7 cellular contexts compared by ENCODE assay signal in the genomic region with DNA sequence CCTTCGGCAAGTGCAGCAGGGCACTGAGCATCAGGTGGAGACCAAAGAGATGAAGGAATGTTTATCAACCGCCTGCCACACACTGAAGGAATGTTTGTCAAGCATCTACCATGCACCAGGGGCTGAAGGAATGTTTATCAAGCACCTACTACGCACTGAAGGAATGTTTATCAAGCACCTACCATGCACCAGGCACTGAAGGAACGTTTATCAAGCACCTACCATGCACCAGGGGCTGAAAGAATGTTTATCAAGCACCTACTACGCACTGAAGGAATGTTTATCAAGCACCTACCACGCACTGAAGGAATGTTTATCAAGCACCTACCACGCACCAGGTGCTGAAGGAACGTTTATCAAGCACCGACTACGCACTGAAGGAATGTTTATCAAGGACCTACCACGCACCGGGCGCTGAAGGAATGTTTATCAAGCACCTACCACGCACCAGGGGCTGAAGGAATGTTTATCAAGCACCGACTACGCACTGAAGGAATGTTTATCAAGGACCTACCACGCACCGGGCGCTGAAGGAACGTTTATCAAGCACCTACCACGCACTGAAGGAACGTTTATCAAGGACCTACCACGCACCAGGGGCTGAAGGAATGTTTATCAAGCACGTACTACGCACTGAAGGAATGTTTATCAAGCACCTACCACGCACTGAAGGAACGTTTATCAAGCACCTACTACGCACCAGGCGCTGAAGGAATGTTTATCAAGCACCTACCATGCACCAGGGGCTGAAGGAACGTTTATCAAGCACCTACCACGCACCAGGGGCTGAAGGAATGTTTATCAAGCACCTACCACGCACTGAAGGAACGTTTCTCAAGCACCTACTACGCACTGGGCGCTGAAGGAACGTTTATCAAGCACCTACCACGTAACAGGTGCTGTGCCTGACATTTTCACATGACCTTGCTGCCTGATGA.
A peak's percentile ranks its signal among the peaks of the same experiment; 100 is the strongest.
DNase-seq lines count a peak whose midpoint lies in the region; ATAC-seq, FAIRE-seq and TF ChIP-seq lines count a peak whose summit lies in the region.
"Not testable (repeated sequence)": the region's sequence is repeated elsewhere in the genome, so short reads cannot be mapped to it uniquely, and the experiment has no call there.

No MANE protein-coding gene starts in this region.

- not testable (repeated sequence) for H3K18ac ChIP-seq in H9 (ENCODE audit: insufficient read length, low read depth, low read length)

- not testable (repeated sequence) for H3K23ac ChIP-seq in H9 (ENCODE audit: insufficient read length, low read depth, low read length)

- H3K4me1 Mint-ChIP-seq in H9 (peaks cover 18 to 21% of the 10 kb centered on the region in 2 experiments), WTC11 (peaks cover 17% of the 10 kb centered on the region)
- H3K4me1 Mint-ChIP-seq in nephron progenitor cell; stimulated activated effector memory CD8-positive, alpha-beta T cell treated with anti-CD3 and anti-CD28 coated beads, Interleukin-12 subunit alpha, Interleukin-12 subunit beta, amount 100 ng/mL, for 72 hours: not testable (repeated sequence)

- not testable (repeated sequence) for TF ChIP-seq CTCF in A549 (IDR thresholded peaks at IDR 0.05); H9 (conservative IDR thresholded peaks at IDR 0.05); WTC11 (IDR thresholded peaks at IDR 0.05); bronchial epithelial cell (IDR thresholded peaks at IDR 0.05; ENCODE audit: insufficient read depth, low read length, severe bottlenecking); nephron progenitor cell (IDR thresholded peaks at IDR 0.05)

- H3K4me2 ChIP-seq in A549; H9 (ENCODE audit: insufficient read depth, insufficient read length, low read length): not testable (repeated sequence)

- H2BK120ac ChIP-seq in H9 (ENCODE audit: low read depth, low read length, poor library complexity, severe bottlenecking) = not testable (repeated sequence)

- H3K27me3 ChIP-seq in H9 (ENCODE audit: insufficient read depth, low read length); bronchial epithelial cell (ENCODE audit: control insufficient read depth, insufficient read depth, low read length): not testable (repeated sequence)

- not testable (repeated sequence) for H4K8ac ChIP-seq in H9 (replicated peaks; ENCODE audit: insufficient read length, low read depth, low read length)

- not testable (repeated sequence) for H3K27me3 Mint-ChIP-seq in H9 (ENCODE audit: low read depth); WTC11 (ENCODE audit: low read depth); nephron progenitor cell (ENCODE audit: low read depth, poor library complexity)

- TF ChIP-seq EP300 in A549 (IDR thresholded peaks at IDR 0.05) = not testable (repeated sequence)

- H3K4me3 ChIP-seq in A549; bronchial epithelial cell (ENCODE audit: low read depth, low read length): not testable (repeated sequence)

- H3K27ac Mint-ChIP-seq in H9 = peak overlapping the region in 2 of 3 experiments; percentile 28 to 46; a peak in 3 of 7 replicates
- peak overlapping the region; percentile 69 for H3K27ac Mint-ChIP-seq in WTC11
- H3K27ac Mint-ChIP-seq in nephron progenitor cell = peak overlapping the region; percentile 60
- peak overlapping the region; percentile 67 for H3K27ac Mint-ChIP-seq in stimulated activated effector memory CD8-positive, alpha-beta T cell treated with anti-CD3 and anti-CD28 coated beads, Interleukin-12 subunit alpha, Interleukin-12 subunit beta, amount 100 ng/mL, for 72 hours

- not testable (repeated sequence) for H3K79me1 ChIP-seq in H9 (ENCODE audit: insufficient read depth, low read depth, low read length, poor library complexity, severe bottlenecking)

- ATAC-seq in A549; WTC11; stimulated activated effector memory CD8-positive, alpha-beta T cell treated with anti-CD3 and anti-CD28 coated beads, Interleukin-12 subunit alpha, Interleukin-12 subunit beta, amount 100 ng/mL, for 72 hours: not testable (repeated sequence)

- H2BK12ac ChIP-seq in H9 (ENCODE audit: insufficient read length, low read depth, low read length) = not testable (repeated sequence)

- H3K36me3 Mint-ChIP-seq in H9 (ENCODE audit: insufficient read depth in 1 of 3, low read depth in 3 of 3); WTC11: not testable (repeated sequence)
- H3K36me3 Mint-ChIP-seq in nephron progenitor cell (ENCODE audit: low read depth) = peaks cover 44% of the 10 kb centered on the region
- H3K36me3 Mint-ChIP-seq in stimulated activated effector memory CD8-positive, alpha-beta T cell treated with anti-CD3 and anti-CD28 coated beads, Interleukin-12 subunit alpha, Interleukin-12 subunit beta, amount 100 ng/mL, for 72 hours = peaks cover 34% of the 10 kb centered on the region

- not testable (repeated sequence) for H2BK15ac ChIP-seq in H9 (ENCODE audit: low read depth, low read length)

- peak; percentile 46 for FAIRE-seq in A549 (lab: Jason Lieb, UNC)
- FAIRE-seq in bronchial epithelial cell (lab: Jason Lieb, UNC) = peak; percentile 99

- H2AFZ ChIP-seq in H9 (ENCODE audit: low read length) = not testable (repeated sequence)

- H2BK20ac ChIP-seq in H9 (ENCODE audit: low read depth, low read length, poor library complexity, severe bottlenecking) = not testable (repeated sequence)

- not testable (repeated sequence) for TF ChIP-seq POLR2A in A549 (IDR thresholded peaks at IDR 0.05; ENCODE audit: low read length)

- not testable (repeated sequence) for H3K4ac ChIP-seq in H9 (ENCODE audit: low read depth, low read length)

- H3K9me3 ChIP-seq in A549; H9 (ENCODE audit: control insufficient read depth, low read depth, low read length): not testable (repeated sequence)

- not testable (repeated sequence) for H3T11ph ChIP-seq in H9 (ENCODE audit: low read length)

- H4K20me1 ChIP-seq in H9 (ENCODE audit: control insufficient read depth, insufficient read depth, insufficient read length) = not testable (repeated sequence)

- not testable (repeated sequence) for H3K27ac ChIP-seq in A549; H9 (ENCODE audit: insufficient read length, low read depth, low read length)

- 83% methylated on average over 37 of the region's 37 CpGs for WGBS in A549 (ENCODE audit: missing lambda C conversion rate)
- WGBS in H9 (ENCODE audit: extremely low coverage, insufficient read length, low lambda C conversion rate) = no CpG with 5 or more reads among the region's 37 CpGs

- not testable (repeated sequence) for TF ChIP-seq RAD21 in A549 (conservative IDR thresholded peaks at IDR 0.05 in 1 of 2, IDR thresholded peaks at IDR 0.05 in 1 of 2)

- H4K91ac ChIP-seq in H9 (ENCODE audit: insufficient read length, low read depth, low read length) = not testable (repeated sequence)

- not testable (repeated sequence) for H3K14ac ChIP-seq in H9 (ENCODE audit: insufficient read depth, low read length)

- H3K56ac ChIP-seq in H9 (ENCODE audit: insufficient read length, low read depth, low read length) = not testable (repeated sequence)

- H3K23me2 ChIP-seq in H9 (ENCODE audit: insufficient read length, low read depth, low read length, poor library complexity, severe bottlenecking) = not testable (repeated sequence)

- H3K9ac ChIP-seq in H9 (ENCODE audit: extremely low read depth, insufficient read length, low read length) = not testable (repeated sequence)

- DNase-seq in A549 (ENCODE audit: low read depth in 1 of 2, low spot score in 1 of 2); H9; WTC11 (ENCODE audit: low spot score); bronchial epithelial cell (ENCODE audit: low read depth); nephron progenitor cell; stimulated activated effector memory CD8-positive, alpha-beta T cell treated with anti-CD3 and anti-CD28 coated beads, Interleukin-12 subunit alpha, Interleukin-12 subunit beta, amount 100 ng/mL, for 72 hours (ENCODE audit: low spot score in 2 of 2): not testable (repeated sequence)
- DNase-seq in islet precursor cell = peak; percentile 36

- H3K4me3 Mint-ChIP-seq in H9; WTC11; nephron progenitor cell; stimulated activated effector memory CD8-positive, alpha-beta T cell treated with anti-CD3 and anti-CD28 coated beads, Interleukin-12 subunit alpha, Interleukin-12 subunit beta, amount 100 ng/mL, for 72 hours: not testable (repeated sequence)

- H3K4me1 ChIP-seq in A549; H9 (ENCODE audit: insufficient read depth, low read length): not testable (repeated sequence)

- not testable (repeated sequence) for H3K79me2 ChIP-seq in H9 (ENCODE audit: insufficient read depth, low read length)

- CTCF ChIA-PET in A549 (lab: Yijun Ruan, JAX); WTC11 (lab: Charles Lee): not testable (repeated sequence)

- POLR2A ChIA-PET in A549 (lab: Yijun Ruan, JAX) = not testable (repeated sequence)
- POLR2A ChIA-PET in WTC11 (lab: Charles Lee) = interaction anchor here (0.5 kb wide), 1 partner anchor 453 kb away, joined by 3 read pairs; no protein-coding TSS in a partner anchor

- not testable (repeated sequence) for H3K9me3 Mint-ChIP-seq in H9; WTC11; nephron progenitor cell; stimulated activated effector memory CD8-positive, alpha-beta T cell treated with anti-CD3 and anti-CD28 coated beads, Interleukin-12 subunit alpha, Interleukin-12 subunit beta, amount 100 ng/mL, for 72 hours

- not testable (repeated sequence) for H3K36me3 ChIP-seq in bronchial epithelial cell (ENCODE audit: control insufficient read depth, insufficient read depth, low read length)

- H2AK5ac ChIP-seq in H9 (ENCODE audit: insufficient read length, low read length) = not testable (repeated sequence)

- not testable (repeated sequence) for H2BK5ac ChIP-seq in H9 (ENCODE audit: insufficient read length, low read length)

- peak overlapping the region; percentile 88 for H4K5ac ChIP-seq in H9 (ENCODE audit: insufficient read length, low read depth, low read length)
